In genomic region chr10:51204076-51204475, GRCh38 we compare ENCODE assay signal across 14 cellular contexts.
DNase-seq lines count a peak whose midpoint lies in the region; ATAC-seq and TF ChIP-seq lines count a peak whose summit lies in the region.
"Had no signal": no experiment of that assay in that cellular context is flagged by ENCODE, and none has a peak within 500 bp of the region (broad histone marks: within the 10 kb centered on the region; RNA-seq: fewer than 3 reads in every experiment).

No MANE protein-coding gene starts in this region.

- TF ChIP-seq CTCF in GM23338 (conservative IDR thresholded peaks at IDR 0.05; ENCODE audit: low read depth in 2 of 2) (no peak), ascending aorta (IDR thresholded peaks at IDR 0.05) (no peak), neural progenitor cell (IDR thresholded peaks at IDR 0.05) (no peak)

- H4K20me1 ChIP-seq in GM23338 (replicated peaks; ENCODE audit: insufficient read depth) (no peaks in the 10 kb centered on the region), neural progenitor cell (ENCODE audit: low read depth) (no peaks in the 10 kb centered on the region)
- H4K20me1 ChIP-seq: BLaER1 had no signal

- H3K9me3 Mint-ChIP-seq in GM23338: no peaks in the 10 kb centered on the region; the same call in 2 of the 3 replicates
- H3K9me3 Mint-ChIP-seq in neural progenitor cell: no peaks in the 10 kb centered on the region

- no peaks in the 10 kb centered on the region for H3K27me3 Mint-ChIP-seq in GM23338 (ENCODE audit: insufficient read depth, low read depth, poor library complexity)
- no peaks in the 10 kb centered on the region for H3K27me3 Mint-ChIP-seq in neural progenitor cell (ENCODE audit: insufficient read depth, low read depth)

- H3K9me3 ChIP-seq in ascending aorta: no peaks in the 10 kb centered on the region
- no peaks in the 10 kb centered on the region for H3K9me3 ChIP-seq in neural progenitor cell (ENCODE audit: low read depth)
- H3K9me3 ChIP-seq: BLaER1 had no signal

- H3K4me2 ChIP-seq in GM23338: peak overlapping the region; percentile 57
- H3K4me2 ChIP-seq in neural progenitor cell: peak overlapping the region; percentile 48
- H3K4me2 ChIP-seq: BLaER1 had no signal

- H3K9me2 ChIP-seq in GM23338 (ENCODE audit: insufficient read depth): no peaks in the 10 kb centered on the region; the same call in 1 of the 2 replicates

- no peak for ATAC-seq in GM23338
- ATAC-seq: HepG2 had no signal

- H3K36me3 Mint-ChIP-seq in GM23338 (ENCODE audit: low read depth): no peaks in the 10 kb centered on the region; the same call in 2 of the 3 replicates
- H3K36me3 Mint-ChIP-seq in neural progenitor cell: no peaks in the 10 kb centered on the region
- H3K36me3 Mint-ChIP-seq: CD4-positive, CD25-positive, alpha-beta regulatory T cell had no signal

- no peaks in the 10 kb centered on the region; the same call in 1 of the 2 replicates for H3K79me2 ChIP-seq in GM23338 (replicated peaks; ENCODE audit: insufficient read depth)
- no peaks in the 10 kb centered on the region for H3K79me2 ChIP-seq in neural progenitor cell (ENCODE audit: low read depth)

- H3K4me3 Mint-ChIP-seq in GM23338 (peak overlapping the region; percentile 43), neural progenitor cell (no peak overlapping the region)
- H3K4me3 Mint-ChIP-seq: CD4-positive, CD25-positive, alpha-beta regulatory T cell had no signal

- H3K9ac ChIP-seq in neural progenitor cell: no peak overlapping the region
- H3K9ac ChIP-seq: BLaER1 had no signal

- H3K4me3 ChIP-seq in GM23338 (peak overlapping the region; percentile 15), ascending aorta (no peak overlapping the region), neural progenitor cell (no peak overlapping the region)
- H3K4me3 ChIP-seq: BLaER1 had no signal

- peaks cover 26% of the 10 kb centered on the region for H3K4me1 ChIP-seq in GM23338 (ENCODE audit: insufficient read depth)
- peaks cover 0 to 48% of the 10 kb centered on the region in 2 donors for H3K4me1 ChIP-seq in ascending aorta
- peaks cover 27% of the 10 kb centered on the region for H3K4me1 ChIP-seq in neural progenitor cell

- peak overlapping the region; percentile 76 for H3K27ac ChIP-seq in GM23338 (ENCODE audit: low read depth)
- H3K27ac ChIP-seq in ascending aorta: peak overlapping the region; percentile 61 to 63
- H3K27ac ChIP-seq in neural progenitor cell: peak overlapping the region; percentile 56
- H3K27ac ChIP-seq: BLaER1 had no signal

- H2AFZ ChIP-seq in GM23338 (no peak overlapping the region), neural progenitor cell (replicated peaks) (no peak overlapping the region)

- H3K27ac Mint-ChIP-seq in GM23338 (peak overlapping the region; percentile 87), neural progenitor cell (no peak overlapping the region)
- H3K27ac Mint-ChIP-seq: CD4-positive, CD25-positive, alpha-beta regulatory T cell had no signal

- H3K4me1 Mint-ChIP-seq in GM23338 (peaks cover 42% of the 10 kb centered on the region), neural progenitor cell (peaks cover 3% of the 10 kb centered on the region)
- H3K4me1 Mint-ChIP-seq: CD4-positive, CD25-positive, alpha-beta regulatory T cell had no signal

- H3F3A ChIP-seq in GM23338 (replicated peaks; ENCODE audit: low read depth) (no peaks in the 10 kb centered on the region), neural progenitor cell (ENCODE audit: low read depth) (peaks cover 5% of the 10 kb centered on the region)

- intact Hi-C loops in ascending aorta (cut with DNase I): no loop called here

- no peaks in the 10 kb centered on the region for H3K27me3 ChIP-seq in GM23338 (ENCODE audit: insufficient read depth)
- no peaks in the 10 kb centered on the region for H3K27me3 ChIP-seq in ascending aorta
- no peaks in the 10 kb centered on the region for H3K27me3 ChIP-seq in neural progenitor cell
- H3K27me3 ChIP-seq: BLaER1 had no signal

- DNase-seq in GM23338 (ENCODE audit: low spot score) (no peak), ascending aorta (ENCODE audit: low spot score in 2 of 2) (no peak), fibroblast of peridontal ligament (ENCODE audit: extremely low read depth) (peak; percentile 34), neural progenitor cell (ENCODE audit: low spot score) (no peak), cerebellum (ENCODE audit: low spot score) (no peak), NCI-H82 treated with DMSO at 0.1 percent for 48 hours (lab: John Stamatoyannopoulos, UW; ENCODE audit: unreplicated experiment) (no peak)
- DNase-seq in stimulated activated CD8-positive, alpha-beta memory T cell treated with anti-CD3 and anti-CD28 coated beads, Interleukin-4, amount 100 ng/mL, for 48 hours: no peak
- DNase-seq: 8988T; AML-193; CD4-positive, CD25-positive, alpha-beta regulatory T cell; DMS53; H7 had no signal

- H3K36me3 ChIP-seq in GM23338 (ENCODE audit: insufficient read depth) (no peaks in the 10 kb centered on the region), ascending aorta (no peaks in the 10 kb centered on the region), neural progenitor cell (no peaks in the 10 kb centered on the region)
- H3K36me3 ChIP-seq: BLaER1 had no signal

TF ChIP-seq in GM23338, 12 proteins besides CTCF, POLR2A, EP300 and RAD21:
- no peak for TF ChIP-seq EZH2 (IDR thresholded peaks at IDR 0.05; ENCODE audit: low read depth, unreplicated experiment)
- TF ChIP-seq NANOG (IDR thresholded peaks at IDR 0.05; ENCODE audit: borderline replicate concordance): peak; percentile 46; the same call in 1 of the 2 replicates
- TF ChIP-seq, protein P1, sequence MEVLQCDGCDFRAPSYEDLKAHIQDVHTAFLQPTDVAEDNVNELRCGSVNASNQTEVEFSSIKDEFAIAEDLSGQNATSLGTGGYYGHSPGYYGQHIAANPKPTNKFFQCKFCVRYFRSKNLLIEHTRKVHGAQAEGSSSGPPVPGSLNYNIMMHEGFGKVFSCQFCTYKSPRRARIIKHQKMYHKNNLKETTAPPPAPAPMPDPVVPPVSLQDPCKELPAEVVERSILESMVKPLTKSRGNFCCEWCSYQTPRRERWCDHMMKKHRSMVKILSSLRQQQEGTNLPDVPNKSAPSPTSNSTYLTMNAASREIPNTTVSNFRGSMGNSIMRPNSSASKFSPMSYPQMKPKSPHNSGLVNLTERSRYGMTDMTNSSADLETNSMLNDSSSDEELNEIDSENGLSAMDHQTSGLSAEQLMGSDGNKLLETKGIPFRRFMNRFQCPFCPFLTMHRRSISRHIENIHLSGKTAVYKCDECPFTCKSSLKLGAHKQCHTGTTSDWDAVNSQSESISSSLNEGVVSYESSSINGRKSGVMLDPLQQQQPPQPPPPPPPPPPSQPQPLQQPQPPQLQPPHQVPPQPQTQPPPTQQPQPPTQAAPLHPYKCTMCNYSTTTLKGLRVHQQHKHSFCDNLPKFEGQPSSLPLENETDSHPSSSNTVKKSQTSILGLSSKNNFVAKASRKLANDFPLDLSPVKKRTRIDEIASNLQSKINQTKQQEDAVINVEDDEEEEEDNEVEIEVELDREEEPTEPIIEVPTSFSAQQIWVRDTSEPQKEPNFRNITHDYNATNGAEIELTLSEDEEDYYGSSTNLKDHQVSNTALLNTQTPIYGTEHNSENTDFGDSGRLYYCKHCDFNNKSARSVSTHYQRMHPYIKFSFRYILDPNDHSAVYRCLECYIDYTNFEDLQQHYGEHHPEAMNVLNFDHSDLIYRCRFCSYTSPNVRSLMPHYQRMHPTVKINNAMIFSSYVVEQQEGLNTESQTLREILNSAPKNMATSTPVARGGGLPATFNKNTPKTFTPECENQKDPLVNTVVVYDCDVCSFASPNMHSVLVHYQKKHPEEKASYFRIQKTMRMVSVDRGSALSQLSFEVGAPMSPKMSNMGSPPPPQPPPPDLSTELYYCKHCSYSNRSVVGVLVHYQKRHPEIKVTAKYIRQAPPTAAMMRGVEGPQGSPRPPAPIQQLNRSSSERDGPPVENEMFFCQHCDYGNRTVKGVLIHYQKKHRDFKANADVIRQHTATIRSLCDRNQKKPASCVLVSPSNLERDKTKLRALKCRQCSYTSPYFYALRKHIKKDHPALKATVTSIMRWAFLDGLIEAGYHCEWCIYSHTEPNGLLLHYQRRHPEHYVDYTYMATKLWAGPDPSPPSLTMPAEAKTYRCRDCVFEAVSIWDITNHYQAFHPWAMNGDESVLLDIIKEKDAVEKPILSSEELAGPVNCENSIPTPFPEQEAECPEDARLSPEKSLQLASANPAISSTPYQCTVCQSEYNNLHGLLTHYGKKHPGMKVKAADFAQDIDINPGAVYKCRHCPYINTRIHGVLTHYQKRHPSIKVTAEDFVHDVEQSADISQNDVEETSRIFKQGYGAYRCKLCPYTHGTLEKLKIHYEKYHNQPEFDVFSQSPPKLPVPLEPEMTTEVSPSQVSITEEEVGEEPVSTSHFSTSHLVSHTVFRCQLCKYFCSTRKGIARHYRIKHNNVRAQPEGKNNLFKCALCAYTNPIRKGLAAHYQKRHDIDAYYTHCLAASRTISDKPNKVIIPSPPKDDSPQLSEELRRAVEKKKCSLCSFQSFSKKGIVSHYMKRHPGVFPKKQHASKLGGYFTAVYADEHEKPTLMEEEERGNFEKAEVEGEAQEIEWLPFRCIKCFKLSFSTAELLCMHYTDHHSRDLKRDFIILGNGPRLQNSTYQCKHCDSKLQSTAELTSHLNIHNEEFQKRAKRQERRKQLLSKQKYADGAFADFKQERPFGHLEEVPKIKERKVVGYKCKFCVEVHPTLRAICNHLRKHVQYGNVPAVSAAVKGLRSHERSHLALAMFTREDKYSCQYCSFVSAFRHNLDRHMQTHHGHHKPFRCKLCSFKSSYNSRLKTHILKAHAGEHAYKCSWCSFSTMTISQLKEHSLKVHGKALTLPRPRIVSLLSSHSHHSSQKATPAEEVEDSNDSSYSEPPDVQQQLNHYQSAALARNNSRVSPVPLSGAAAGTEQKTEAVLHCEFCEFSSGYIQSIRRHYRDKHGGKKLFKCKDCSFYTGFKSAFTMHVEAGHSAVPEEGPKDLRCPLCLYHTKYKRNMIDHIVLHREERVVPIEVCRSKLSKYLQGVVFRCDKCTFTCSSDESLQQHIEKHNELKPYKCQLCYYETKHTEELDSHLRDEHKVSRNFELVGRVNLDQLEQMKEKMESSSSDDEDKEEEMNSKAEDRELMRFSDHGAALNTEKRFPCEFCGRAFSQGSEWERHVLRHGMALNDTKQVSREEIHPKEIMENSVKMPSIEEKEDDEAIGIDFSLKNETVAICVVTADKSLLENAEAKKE (CRISPR knock-in tag; IDR thresholded peaks at IDR 0.05): no peak
- no peak for TF ChIP-seq STAT1 (IDR thresholded peaks at IDR 0.05; ENCODE audit: unreplicated experiment)
TF ChIP-seq in GM23338: peak in this region for 1.
